In the genomic region with DNA sequence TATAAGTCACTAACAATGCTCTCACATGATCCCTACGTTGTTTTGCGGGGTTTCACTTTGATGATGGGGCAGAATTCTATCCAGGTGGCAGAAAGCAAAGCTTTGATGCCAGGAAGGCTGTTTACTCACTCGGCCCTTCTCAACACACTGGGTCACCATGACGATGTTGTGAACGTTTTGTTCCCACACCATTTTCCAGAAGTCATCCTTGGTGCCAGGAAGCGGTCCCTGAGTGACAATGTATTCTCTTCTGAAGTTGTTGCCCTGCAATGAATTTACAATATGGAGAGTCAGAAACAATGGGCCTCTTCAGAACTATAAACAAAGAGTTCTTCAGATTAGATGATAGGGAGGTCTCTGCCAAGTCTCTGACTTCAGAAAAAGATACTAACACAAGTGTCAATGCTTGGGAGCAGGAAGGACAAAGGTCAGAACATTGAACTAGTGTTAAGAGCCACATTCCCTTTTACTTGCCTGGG, we compare ENCODE assay signal across 17 cellular contexts.
DNase-seq lines count a peak whose midpoint lies in the region; ATAC-seq and TF ChIP-seq lines count a peak whose summit lies in the region.
"Had no signal": no experiment of that assay in that cellular context is flagged by ENCODE, and none has a peak within 500 bp of the region (broad histone marks: within the 10 kb centered on the region; RNA-seq: fewer than 3 reads in every experiment).

No MANE protein-coding gene starts in this region.

- H3K27ac ChIP-seq in breast epithelium: peak overlapping the region; percentile 57 to 74
- H3K27ac ChIP-seq in naive thymus-derived CD4-positive, alpha-beta T cell (ENCODE audit: low read depth, low read length): no peak overlapping the region
- H3K27ac ChIP-seq: cardiac muscle cell, tibial artery had no signal

- H3K36me3 Mint-ChIP-seq in MCF 10A (ENCODE audit: insufficient read depth, unreplicated experiment): no peaks in the 10 kb centered on the region
- H3K36me3 Mint-ChIP-seq in naive thymus-derived CD4-positive, alpha-beta T cell: no peaks in the 10 kb centered on the region

- H3K9me3 Mint-ChIP-seq in MCF 10A (ENCODE audit: unreplicated experiment): peaks cover 7% of the 10 kb centered on the region
- H3K9me3 Mint-ChIP-seq in naive thymus-derived CD4-positive, alpha-beta T cell: peaks cover 0 to 5% (median 0%) of the 10 kb centered on the region in 11 donors
- H3K9me3 Mint-ChIP-seq: activated T-helper 2 cell treated with anti-CD3 and anti-CD28 coated beads, Interferon-gamma antibody, Interleukin-2, Interleukin-4, amounts not matched to agents 10 μg/mL and 5 μg/mL and 100 μg/mL, durations not matched to agents 14 hours and 24 hours and 36 hours had no signal

- no peaks in the 10 kb centered on the region for H3K4me1 ChIP-seq in breast epithelium
- H3K4me1 ChIP-seq in naive thymus-derived CD4-positive, alpha-beta T cell (ENCODE audit: control insufficient read depth in 2 of 2, insufficient read depth in 2 of 2, low read length in 2 of 2): no peaks in the 10 kb centered on the region
- H3K4me1 ChIP-seq: tibial artery had no signal

- peaks cover 0 to 2% of the 10 kb centered on the region in 2 donors for H3K9me3 ChIP-seq in breast epithelium
- H3K9me3 ChIP-seq in naive thymus-derived CD4-positive, alpha-beta T cell (ENCODE audit: control insufficient read depth in 2 of 3, low read length in 3 of 3): no peaks in the 10 kb centered on the region
- H3K9me3 ChIP-seq: tibial artery had no signal

- H3K4me3 ChIP-seq in breast epithelium: no peak overlapping the region
- no peak overlapping the region for H3K4me3 ChIP-seq in naive thymus-derived CD4-positive, alpha-beta T cell (ENCODE audit: low read length)
- H3K4me3 ChIP-seq: cardiac muscle cell, tibial artery had no signal

- POLR2A ChIA-PET in MCF 10A (lab: Yijun Ruan, JAX): no interaction called here
- POLR2A ChIA-PET in naive thymus-derived CD4-positive, alpha-beta T cell (lab: Charles Lee): no interaction called here

- TF ChIP-seq POLR2A in breast epithelium (IDR thresholded peaks at IDR 0.05): no peak

- no peaks in the 10 kb centered on the region for H3K36me3 ChIP-seq in breast epithelium
- no peaks in the 10 kb centered on the region for H3K36me3 ChIP-seq in naive thymus-derived CD4-positive, alpha-beta T cell (ENCODE audit: control insufficient read depth in 2 of 3, insufficient read depth in 3 of 3, low read length in 3 of 3)
- H3K36me3 ChIP-seq: cardiac muscle cell, tibial artery had no signal

- no peak overlapping the region for H3K4me3 Mint-ChIP-seq in MCF 10A (ENCODE audit: unreplicated experiment)
- no peak overlapping the region for H3K4me3 Mint-ChIP-seq in naive thymus-derived CD4-positive, alpha-beta T cell
- H3K4me3 Mint-ChIP-seq: activated CD4-positive, alpha-beta T cell treated with anti-CD3 and anti-CD28 coated beads for 36 hours had no signal

- H3K4me1 Mint-ChIP-seq in MCF 10A (ENCODE audit: insufficient read depth, unreplicated experiment): no peaks in the 10 kb centered on the region
- H3K4me1 Mint-ChIP-seq in naive thymus-derived CD4-positive, alpha-beta T cell: peaks cover 0 to 2% (median 0%) of the 10 kb centered on the region in 7 donors
- H3K4me1 Mint-ChIP-seq: activated CD4-positive, alpha-beta T cell treated with anti-CD3 and anti-CD28 coated beads for 36 hours had no signal

- intact Hi-C loops in breast epithelium (cut with DNase I; ENCODE audit: low total_unique reads) (no loop called here), MCF 10A (cut with micrococcal nuclease) (no loop called here), left cardiac atrium (cut with DNase I) (no loop called here)
- intact Hi-C loops in naive thymus-derived CD4-positive, alpha-beta T cell (cut with micrococcal nuclease): no loop called here

- no peaks in the 10 kb centered on the region for H3K27me3 Mint-ChIP-seq in MCF 10A (ENCODE audit: insufficient read depth, unreplicated experiment)
- H3K27me3 Mint-ChIP-seq in naive thymus-derived CD4-positive, alpha-beta T cell: peaks cover 0 to 6% (median 5%) of the 10 kb centered on the region in 5 donors

- no peak for TF ChIP-seq CTCF in breast epithelium (IDR thresholded peaks at IDR 0.05)
- no peak for TF ChIP-seq CTCF in MCF 10A (IDR thresholded peaks at IDR 0.05; ENCODE audit: unreplicated experiment)

- no TSS peak for BruUV-seq in MCF 10A (replicated peaks; lab: Mats Ljungman, UMichigan)

- DNase-seq in breast epithelium (ENCODE audit: low spot score in 2 of 2): no peak
- no peak for DNase-seq in MCF 10A (ENCODE audit: unreplicated experiment)
- DNase-seq in left cardiac atrium: no peak
- DNase-seq in occipital lobe (lab: John Stamatoyannopoulos, UW): peak; percentile 75
- DNase-seq in SIG-M5 treated with dmso at 0.1 percent for 504 hours (lab: John Stamatoyannopoulos, UW; ENCODE audit: unreplicated experiment): no peak
- DNase-seq in UCSD-AML1 (lab: John Stamatoyannopoulos, UW; ENCODE audit: unreplicated experiment): no peak
- no peak for DNase-seq in naive thymus-derived CD4-positive, alpha-beta T cell
- DNase-seq: activated CD4-positive, alpha-beta T cell treated with anti-CD3 and anti-CD28 coated beads for 36 hours; DMS 273 treated with DMSO at 0.1 percent for 48 hours; GOT3; islet precursor cell; NCI-H1436; NK-92 treated with Interleukin-12 subunit alpha and Interleukin-12 subunit beta, amount 100 ng/mL, for 24 hours; tibial artery had no signal

- CTCF ChIA-PET in MCF 10A (lab: Yijun Ruan, JAX): interaction anchor here (2.3 kb wide), 1 partner anchor 656 kb away, joined by 5 read pairs; no protein-coding TSS in a partner anchor
- CTCF ChIA-PET in naive thymus-derived CD4-positive, alpha-beta T cell (lab: Charles Lee): no interaction called here

- ATAC-seq in left cardiac atrium: peak; percentile 41 to 61
- ATAC-seq in naive thymus-derived CD4-positive, alpha-beta T cell: no peak
- ATAC-seq in HG03457 (IDR thresholded peaks at IDR 0.05; ENCODE audit: unreplicated experiment): no peak
- ATAC-seq: activated CD4-positive, alpha-beta T cell treated with anti-CD3 and anti-CD28 coated beads for 36 hours had no signal

- no peaks in the 10 kb centered on the region for H3K27me3 ChIP-seq in breast epithelium
- H3K27me3 ChIP-seq in naive thymus-derived CD4-positive, alpha-beta T cell (ENCODE audit: control insufficient read depth in 2 of 2, insufficient read depth in 2 of 2, low read length in 2 of 2): no peaks in the 10 kb centered on the region
- H3K27me3 ChIP-seq: cardiac muscle cell, tibial artery had no signal

- H3K27ac Mint-ChIP-seq in MCF 10A (ENCODE audit: low read depth, unreplicated experiment): no peak overlapping the region
- no peak overlapping the region for H3K27ac Mint-ChIP-seq in naive thymus-derived CD4-positive, alpha-beta T cell
- H3K27ac Mint-ChIP-seq: activated CD4-positive, alpha-beta T cell treated with anti-CD3 and anti-CD28 coated beads for 36 hours; activated T-helper 2 cell treated with anti-CD3 and anti-CD28 coated beads, Interferon-gamma antibody, Interleukin-2, Interleukin-4, amounts not matched to agents 10 μg/mL and 5 μg/mL and 100 μg/mL, durations not matched to agents 14 hours and 24 hours and 36 hours had no signal

Comparison
In these comparisons a context has a peak if more than half of its experiments do, and no peak if none do; other contexts are left out.
1. ATAC-seq: peak in left cardiac atrium (2 of 2); none in naive thymus-derived CD4-positive, alpha-beta T cell (single experiment) and HG03457 (single experiment).